In genomic region chr12:93060666-93061413, GRCh38 we compare ENCODE assay signal across 8 cellular contexts.
DNase-seq lines count a peak whose midpoint lies in the region; ATAC-seq and TF ChIP-seq lines count a peak whose summit lies in the region.

No MANE protein-coding gene starts in this region.

- no peaks in the 10 kb centered on the region for H3K27me3 Mint-ChIP-seq in glutamatergic neuron (ENCODE audit: unreplicated experiment)
- H3K27me3 Mint-ChIP-seq in immature natural killer cell (ENCODE audit: low read depth in 3 of 3): peaks cover 4 to 22% (median 15%) of the 10 kb centered on the region in 3 donors

- no peaks in the 10 kb centered on the region for H3K4me1 Mint-ChIP-seq in glutamatergic neuron (ENCODE audit: low read depth, unreplicated experiment)
- peaks cover 0 to 12% of the 10 kb centered on the region in 2 donors for H3K4me1 Mint-ChIP-seq in immature natural killer cell

- peak overlapping the region; percentile 6 for H3K27ac ChIP-seq in temporal lobe (ENCODE audit: low read depth, low read length)

- H3K36me3 Mint-ChIP-seq in glutamatergic neuron (ENCODE audit: unreplicated experiment) (no peaks in the 10 kb centered on the region), immature natural killer cell (no peaks in the 10 kb centered on the region)

- no peak overlapping the region for H3K4me3 Mint-ChIP-seq in glutamatergic neuron (ENCODE audit: unreplicated experiment)
- no peak overlapping the region for H3K4me3 Mint-ChIP-seq in immature natural killer cell

- no peak for TF ChIP-seq POLR2A in GM18505 (IDR thresholded peaks at IDR 0.05; ENCODE audit: borderline replicate concordance, extremely low read depth, insufficient read depth, insufficient read length)

- no peak for TF ChIP-seq CTCF in glutamatergic neuron (IDR thresholded peaks at IDR 0.05; ENCODE audit: partially characterized antibody, unreplicated experiment)

- H3K9me3 Mint-ChIP-seq in glutamatergic neuron (ENCODE audit: unreplicated experiment): no peaks in the 10 kb centered on the region
- no peaks in the 10 kb centered on the region for H3K9me3 Mint-ChIP-seq in immature natural killer cell

- H3K27ac Mint-ChIP-seq in glutamatergic neuron (ENCODE audit: unreplicated experiment) (no peak overlapping the region), immature natural killer cell (no peak overlapping the region)

- ATAC-seq in GM18505 (IDR thresholded peaks at IDR 0.05; ENCODE audit: unreplicated experiment): peak; percentile 17
- peak; percentile 14 for ATAC-seq in HG02623 (IDR thresholded peaks at IDR 0.05; ENCODE audit: unreplicated experiment)

- DNase-seq in NCI-H446 (lab: John Stamatoyannopoulos, UW) (peak; percentile 75 to 80), globus pallidus (ENCODE audit: low spot score) (peak; percentile 17), glutamatergic neuron (no peak), immature natural killer cell (no peak), EL (no peak)

Comparison
In these comparisons a context has a peak if more than half of its experiments do, and no peak if none do; other contexts are left out.
1. DNase-seq: peak in NCI-H446 (2 of 2) and globus pallidus (single experiment); none in glutamatergic neuron (single experiment), immature natural killer cell (0 of 3) and EL (single experiment).